9 cellular contexts compared by ENCODE assay signal in genomic region chr9:127805620-127806019, GRCh38. TPM values are rescaled to one million over a fixed set of nuclear protein-coding genes. Genes with fewer than 3 reads are reported as not detected.
DNase-seq lines count a peak whose midpoint lies in the region; ATAC-seq and TF ChIP-seq lines count a peak whose summit lies in the region.
"Had no signal": no experiment of that assay in that cellular context is flagged by ENCODE, and none has a peak within 500 bp of the region (broad histone marks: within the 10 kb centered on the region; RNA-seq: fewer than 3 reads in every experiment).

No MANE protein-coding gene starts in this region.

- no peak overlapping the region for H3K4me3 Mint-ChIP-seq in activated naive CD8-positive, alpha-beta T cell treated with anti-CD3 and anti-CD28 coated beads for 36 hours
- H3K4me3 Mint-ChIP-seq in nephron progenitor cell = no peak overlapping the region

- H3K9me3 ChIP-seq in uterus = no peaks in the 10 kb centered on the region

- DNase-seq in NCI-H2227 (lab: John Stamatoyannopoulos, UW; ENCODE audit: unreplicated experiment) (peak; percentile 12), NCI-H2227 treated with DMSO at 0.1 percent for 48 hours (lab: John Stamatoyannopoulos, UW) (no peak), nephron progenitor cell (peak; percentile 61), uterus (no peak)
- peak; percentile 50 for DNase-seq in Jurkat, Clone E6-1 (ENCODE audit: low read depth, low spot score)
- DNase-seq in activated naive CD8-positive, alpha-beta T cell treated with anti-CD3 and anti-CD28 coated beads for 36 hours = peak; percentile 43
- DNase-seq: NCI-H1417 had no signal

- H3K27me3 ChIP-seq in uterus = no peaks in the 10 kb centered on the region

- H3K27ac ChIP-seq in uterus = no peak overlapping the region

- peaks cover 10% of the 10 kb centered on the region for H3K36me3 Mint-ChIP-seq in activated naive CD8-positive, alpha-beta T cell treated with anti-CD3 and anti-CD28 coated beads for 36 hours
- H3K36me3 Mint-ChIP-seq in nephron progenitor cell (ENCODE audit: low read depth) = peaks cover 21% of the 10 kb centered on the region

- peak overlapping the region; percentile 42 for H3K27ac Mint-ChIP-seq in activated naive CD8-positive, alpha-beta T cell treated with anti-CD3 and anti-CD28 coated beads for 36 hours
- no peak overlapping the region for H3K27ac Mint-ChIP-seq in nephron progenitor cell

- TF ChIP-seq CTCF in nephron progenitor cell (IDR thresholded peaks at IDR 0.05) (peak; percentile 41), uterus (IDR thresholded peaks at IDR 0.05) (no peak)

- no peak for ATAC-seq in HG03442 (IDR thresholded peaks at IDR 0.05; ENCODE audit: unreplicated experiment)
- ATAC-seq in HG03565 (IDR thresholded peaks at IDR 0.05; ENCODE audit: unreplicated experiment) = no peak

- H3K36me3 ChIP-seq in uterus = no peaks in the 10 kb centered on the region

- H3K27me3 Mint-ChIP-seq in activated naive CD8-positive, alpha-beta T cell treated with anti-CD3 and anti-CD28 coated beads for 36 hours = no peaks in the 10 kb centered on the region
- peaks cover 7% of the 10 kb centered on the region for H3K27me3 Mint-ChIP-seq in nephron progenitor cell (ENCODE audit: low read depth, poor library complexity)

- peaks cover 16% of the 10 kb centered on the region for H3K4me1 Mint-ChIP-seq in activated naive CD8-positive, alpha-beta T cell treated with anti-CD3 and anti-CD28 coated beads for 36 hours
- peaks cover 17% of the 10 kb centered on the region for H3K4me1 Mint-ChIP-seq in nephron progenitor cell

- no peak overlapping the region for H3K4me3 ChIP-seq in Jurkat, Clone E6-1 (ENCODE audit: low read length)
- no peak overlapping the region for H3K4me3 ChIP-seq in uterus

- no peak for TF ChIP-seq POLR2A in uterus (IDR thresholded peaks at IDR 0.05)

- H3K4me1 ChIP-seq in uterus = peaks cover 0 to 16% of the 10 kb centered on the region in 2 donors

- intact Hi-C loops in uterus (cut with DNase I; ENCODE audit: low total_unique reads) = no loop called here

- H3K9me3 Mint-ChIP-seq in activated naive CD8-positive, alpha-beta T cell treated with anti-CD3 and anti-CD28 coated beads for 36 hours = no peaks in the 10 kb centered on the region
- no peaks in the 10 kb centered on the region for H3K9me3 Mint-ChIP-seq in nephron progenitor cell

RNA-seq across cellular contexts. Expression of gene FPGS, which starts 2.9 kb away (rescaled TPM):
- polyA plus RNA-seq in Jurkat, Clone E6-1 (2012; ENCODE audit: insufficient read depth, insufficient read length) = 82.1 TPM
- 10 to 100 TPM; 86.3 to 88.0 TPM for total RNA-seq in activated naive CD8-positive, alpha-beta T cell treated with anti-CD3 and anti-CD28 coated beads for 36 hours
- total RNA-seq in uterus = 100 to 1,000 TPM in 1 of 4 donors, 10 to 100 TPM in 3; 11.5 to 128 (median 46.6) TPM

RNA-seq across cellular contexts. Expression of gene CDK9, which starts 19.8 kb away (rescaled TPM):
- polyA plus RNA-seq in Jurkat, Clone E6-1 (2012; ENCODE audit: insufficient read depth, insufficient read length) = 75.2 TPM
- 10 to 100 TPM; 85.2 to 94.2 TPM for total RNA-seq in activated naive CD8-positive, alpha-beta T cell treated with anti-CD3 and anti-CD28 coated beads for 36 hours
- 100 to 1,000 TPM in 1 of 4 donors, 10 to 100 TPM in 3; 30.0 to 175 (median 77.4) TPM for total RNA-seq in uterus

RNA-seq across cellular contexts. Expression of gene SH2D3C, which starts 27.2 kb away (rescaled TPM):
- polyA plus RNA-seq in Jurkat, Clone E6-1 (2012; ENCODE audit: insufficient read depth, insufficient read length) = 18.3 TPM
- 10 to 100 TPM; 20.4 to 21.5 TPM for total RNA-seq in activated naive CD8-positive, alpha-beta T cell treated with anti-CD3 and anti-CD28 coated beads for 36 hours
- total RNA-seq in uterus = 10 to 100 TPM in 3 of 4 donors, 1 to 10 TPM in 1; 3.6 to 38.1 (median 19.8) TPM

RNA-seq across cellular contexts. Expression of gene ENG, which starts 48.8 kb away (rescaled TPM):
- 1.4 TPM for polyA plus RNA-seq in Jurkat, Clone E6-1 (2012; ENCODE audit: insufficient read depth, insufficient read length)
- total RNA-seq in activated naive CD8-positive, alpha-beta T cell treated with anti-CD3 and anti-CD28 coated beads for 36 hours = 10 to 100 TPM; 17.7 to 18.8 TPM
- 100 to 1,000 TPM in 1 of 4 donors, 10 to 100 TPM in 3; 14.0 to 256 (median 50.3) TPM for total RNA-seq in uterus

Comparison
In these comparisons a context has a peak if more than half of its experiments do, and no peak if none do; other contexts are left out.
1. DNase-seq: peak in NCI-H2227 (single experiment), Jurkat, Clone E6-1 (single experiment), activated naive CD8-positive, alpha-beta T cell treated with anti-CD3 and anti-CD28 coated beads for 36 hours (single experiment) and nephron progenitor cell (single experiment); none in NCI-H2227 treated with DMSO at 0.1 percent for 48 hours (single experiment) and uterus (0 of 2).